Comparison of ENCODE assay signal across 13 cellular contexts in the genomic region with DNA sequence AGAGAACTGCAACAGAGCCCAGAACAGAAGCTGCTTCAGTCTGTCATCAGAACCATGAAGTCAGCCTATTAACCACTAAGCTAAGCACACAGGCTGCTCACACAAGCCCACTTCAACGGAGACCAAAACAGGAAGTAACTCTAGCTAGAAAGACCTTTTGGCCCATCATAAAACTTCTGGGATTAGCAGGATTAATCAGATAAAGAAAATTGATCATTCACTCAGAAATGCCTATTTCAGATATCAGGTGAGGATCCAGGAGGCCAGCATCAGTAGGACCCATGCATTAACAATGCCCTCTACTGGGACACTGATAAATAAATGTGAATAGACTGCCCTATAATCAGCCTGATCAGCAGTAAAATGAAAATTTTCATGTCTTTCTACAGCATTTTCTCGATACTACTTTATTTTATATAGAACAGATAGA.
DNase-seq lines count a peak whose midpoint lies in the region; ATAC-seq and TF ChIP-seq lines count a peak whose summit lies in the region.
"Had no signal": no experiment of that assay in that cellular context is flagged by ENCODE, and none has a peak within 500 bp of the region (broad histone marks: within the 10 kb centered on the region; RNA-seq: fewer than 3 reads in every experiment).

No MANE protein-coding gene starts in this region.

- no peak overlapping the region for H3K9ac ChIP-seq in Karpas-422 (ENCODE audit: low read length)

- peaks cover 5% of the 10 kb centered on the region for H3K4me1 ChIP-seq in Karpas-422 (ENCODE audit: low read length)
- no peaks in the 10 kb centered on the region for H3K4me1 ChIP-seq in Panc1 (ENCODE audit: control insufficient read depth, insufficient read depth, low read length)
- H3K4me1 ChIP-seq: body of pancreas, sigmoid colon had no signal

- H3K27ac ChIP-seq in Karpas-422 (ENCODE audit: low read length) (no peak overlapping the region), Panc1 (ENCODE audit: low read length) (no peak overlapping the region)
- H3K27ac ChIP-seq: body of pancreas, epithelial cell of prostate, sigmoid colon had no signal

- TF ChIP-seq CTCF in GM06990 (IDR thresholded peaks at IDR 0.05; ENCODE audit: insufficient read depth, low read length, poor library complexity, severe bottlenecking) (peak; percentile 28), Panc1 (IDR thresholded peaks at IDR 0.05) (peak; percentile 34)

- no peaks in the 10 kb centered on the region for H4K20me1 ChIP-seq in Karpas-422 (ENCODE audit: insufficient read depth, low read depth, low read length)

- no peak overlapping the region for H2AFZ ChIP-seq in Karpas-422 (ENCODE audit: low read length)

- CTCF ChIA-PET in Panc1 (lab: Charles Lee) = interaction anchor here (0.6 kb wide), 1 partner anchor 49 kb away, joined by 3 read pairs; no protein-coding TSS in a partner anchor

- H3K27me3 ChIP-seq in GM06990 (replicated peaks; ENCODE audit: control insufficient read depth, insufficient read depth, low read length) (no peaks in the 10 kb centered on the region), Karpas-422 (ENCODE audit: low read length) (no peaks in the 10 kb centered on the region), Panc1 (ENCODE audit: control insufficient read depth, insufficient read depth, low read length) (no peaks in the 10 kb centered on the region)
- H3K27me3 ChIP-seq: body of pancreas, sigmoid colon had no signal

- H3K4me3 ChIP-seq in GM06990 (replicated peaks; ENCODE audit: low read depth, low read length) (no peak overlapping the region), Karpas-422 (ENCODE audit: low read length) (no peak overlapping the region), Panc1 (ENCODE audit: low read depth in 2 of 2, low read length in 2 of 2) (no peak overlapping the region)
- H3K4me3 ChIP-seq: body of pancreas, sigmoid colon had no signal

- in situ Hi-C loops in Panc1 (cut with HindIII; ENCODE audit: low pct_unique_long_range_greater_than_20kb, low sequenced_read_pairs) = no loop called here

- H3K9me3 ChIP-seq in Karpas-422 (ENCODE audit: low read length) (no peaks in the 10 kb centered on the region), Panc1 (ENCODE audit: control insufficient read depth, insufficient read depth, low read depth, low read length) (no peaks in the 10 kb centered on the region)
- H3K9me3 ChIP-seq: body of pancreas, sigmoid colon had no signal

- no peaks in the 10 kb centered on the region for H3K36me3 ChIP-seq in GM06990 (ENCODE audit: control insufficient read depth, insufficient read depth, low read length)
- no peaks in the 10 kb centered on the region for H3K36me3 ChIP-seq in Karpas-422 (ENCODE audit: insufficient read depth, low read length)
- no peaks in the 10 kb centered on the region for H3K36me3 ChIP-seq in Panc1 (ENCODE audit: control insufficient read depth, insufficient read depth, low read length)

- H3K79me2 ChIP-seq in Karpas-422 (ENCODE audit: low read length) = no peaks in the 10 kb centered on the region

- BruUV-seq in Panc1 (replicated peaks; lab: Mats Ljungman, UMichigan) = no TSS peak

- POLR2A ChIA-PET in Panc1 (lab: Charles Lee) = no interaction called here

- ATAC-seq in Panc1 (no peak), GM18868 (IDR thresholded peaks at IDR 0.05; ENCODE audit: unreplicated experiment) (no peak)
- ATAC-seq: body of pancreas had no signal

- H3K9me2 ChIP-seq in Karpas-422 (replicated peaks; ENCODE audit: insufficient read depth, low read length) = no peaks in the 10 kb centered on the region

- H3K4me2 ChIP-seq in Karpas-422 (ENCODE audit: low read depth, low read length, poor library complexity, severe bottlenecking) = no peak overlapping the region

- intact Hi-C loops in Panc1 (cut with micrococcal nuclease; ENCODE audit: unreplicated experiment) = no loop called here

- DNase-seq in GM06990 (ENCODE audit: extremely low read depth, insufficient read length) (no peak), Karpas-422 (peak; percentile 42), Panc1 (ENCODE audit: low read depth, low spot score) (no peak), foreskin melanocyte (peak; percentile 29), NCI-H774 (lab: John Stamatoyannopoulos, UW) (no peak), mucosa of gallbladder (ENCODE audit: low spot score) (no peak)
- no peak for DNase-seq in stimulated activated CD4-positive, alpha-beta T cell treated with anti-CD3 and anti-CD28 coated beads, Interleukin-4, amount 100 ng/mL, for 24 hours
- DNase-seq: activated T-cell treated with anti-CD3 and anti-CD28 coated beads, Interleukin-2, amount 50 U/mL, for 48 hours; body of pancreas; RPMI8226; sigmoid colon had no signal

Comparison
In these comparisons a context has a peak if more than half of its experiments do, and no peak if none do; other contexts are left out.
1. DNase-seq: peak in Karpas-422 (single experiment) and foreskin melanocyte (single experiment); none in GM06990 (single experiment), Panc1 (single experiment), stimulated activated CD4-positive, alpha-beta T cell treated with anti-CD3 and anti-CD28 coated beads, Interleukin-4, amount 100 ng/mL, for 24 hours (single experiment), NCI-H774 (single experiment) and mucosa of gallbladder (single experiment).